ENCODE assay signal across 14 cellular contexts in the genomic region with DNA sequence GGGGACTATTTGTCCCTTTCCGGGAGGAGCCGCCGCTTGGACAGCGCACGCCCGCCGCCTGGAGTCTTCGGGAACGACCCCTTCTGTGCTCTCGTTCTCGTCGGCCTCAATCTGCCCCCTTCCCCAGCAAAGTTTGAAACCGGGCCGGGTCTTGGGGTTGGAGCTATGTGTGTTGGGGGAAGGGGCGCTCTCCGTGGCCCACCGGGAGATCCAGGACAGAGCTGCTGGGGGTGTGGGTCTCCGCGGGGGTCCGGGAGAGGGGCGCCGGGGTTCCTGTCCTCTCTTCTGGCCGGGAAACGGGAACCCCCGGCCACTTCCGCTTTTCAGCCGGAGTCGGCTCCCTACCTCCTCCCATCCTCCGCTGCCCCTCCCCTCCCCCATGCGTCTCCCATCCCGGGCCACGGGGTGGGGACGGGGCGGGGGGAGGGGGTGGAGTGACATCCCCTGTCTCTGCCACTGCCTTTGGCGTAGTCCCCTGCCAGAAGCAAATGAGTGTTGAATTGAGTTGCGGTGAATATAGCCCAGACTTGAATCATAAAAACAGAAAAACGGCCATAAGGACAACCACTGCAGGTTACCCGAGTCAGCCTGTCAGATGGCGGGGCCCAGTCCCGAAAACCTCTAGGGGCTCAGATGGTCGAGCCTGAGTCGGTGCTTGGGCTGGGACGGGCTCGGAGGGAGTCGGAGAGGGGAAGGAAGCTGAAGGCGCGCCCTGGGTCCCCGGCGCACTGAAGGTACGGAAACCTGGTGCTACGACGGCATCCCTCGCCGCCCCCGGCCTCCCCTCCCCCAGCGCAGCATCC. TPM values are rescaled to one million over a fixed set of nuclear protein-coding genes. Genes with fewer than 3 reads are reported as not detected.
A peak's percentile ranks its signal among the peaks of the same experiment; 100 is the strongest.
DNase-seq lines count a peak whose midpoint lies in the region; ATAC-seq lines count a peak whose summit lies in the region.
"Had no signal": no experiment of that assay in that cellular context is flagged by ENCODE, and none has a peak within 500 bp of the region (broad histone marks: within the 10 kb centered on the region; RNA-seq: fewer than 3 reads in every experiment).

No MANE protein-coding gene starts in this region.

- H3K9me3 ChIP-seq in endocrine pancreas (ENCODE audit: control insufficient read depth, low read length) (no peaks in the 10 kb centered on the region), trophoblast cell (ENCODE audit: insufficient read depth, low read depth, low read length) (no peaks in the 10 kb centered on the region)
- H3K9me3 ChIP-seq: tibial nerve had no signal

- H3K27ac Mint-ChIP-seq in naive thymus-derived CD8-positive, alpha-beta T cell: no peak overlapping the region

- H2BK12ac ChIP-seq in trophoblast cell (ENCODE audit: low read length): no peak overlapping the region

- no peak overlapping the region for H3K27ac ChIP-seq in trophoblast cell (ENCODE audit: low read depth, low read length)
- H3K27ac ChIP-seq: HL-60, tibial nerve had no signal

- H2BK120ac ChIP-seq in trophoblast cell (ENCODE audit: insufficient read depth, low read length, poor library complexity): no peak overlapping the region

- H2AK5ac ChIP-seq in trophoblast cell (ENCODE audit: low read length): no peak overlapping the region

- H3K4me3 ChIP-seq in endocrine pancreas (ENCODE audit: control insufficient read depth, insufficient read depth, low read length) (no peak overlapping the region), trophoblast cell (ENCODE audit: low read depth, low read length) (no peak overlapping the region)
- H3K4me3 ChIP-seq: tibial nerve had no signal

- H3K27me3 Mint-ChIP-seq in naive thymus-derived CD8-positive, alpha-beta T cell: peaks cover 36 to 63% (median 55%) of the 10 kb centered on the region in 5 donors

- H3K18ac ChIP-seq in trophoblast cell (ENCODE audit: low read length): no peak overlapping the region

- no peak overlapping the region for H4K8ac ChIP-seq in trophoblast cell (ENCODE audit: low read depth, low read length)

- peaks cover 9 to 37% (median 12%) of the 10 kb centered on the region in 4 donors for H3K4me1 Mint-ChIP-seq in naive thymus-derived CD8-positive, alpha-beta T cell

- WGBS in trophoblast cell (ENCODE audit: extremely low coverage, insufficient coverage, insufficient read length): no CpG with 5 or more reads among the region's 56 CpGs

- no peak overlapping the region for H4K91ac ChIP-seq in trophoblast cell (ENCODE audit: low read depth, low read length)

- peaks cover 9 to 33% (median 25%) of the 10 kb centered on the region in 3 donors for H3K36me3 Mint-ChIP-seq in naive thymus-derived CD8-positive, alpha-beta T cell

- peaks cover 0 to 28% (median 0%) of the 10 kb centered on the region in 9 donors for H3K9me3 Mint-ChIP-seq in naive thymus-derived CD8-positive, alpha-beta T cell

- H3K4me1 ChIP-seq in endocrine pancreas (ENCODE audit: control insufficient read depth, insufficient read depth, low read length) (no peaks in the 10 kb centered on the region), trophoblast cell (ENCODE audit: control insufficient read depth in 1 of 2, insufficient read depth in 2 of 2, low read length in 2 of 2) (peaks cover 0 to 8% of the 10 kb centered on the region in 2 experiments)

- H2AFZ ChIP-seq in trophoblast cell (ENCODE audit: insufficient read depth, low read length, poor library complexity): no peak overlapping the region

- H3K27me3 ChIP-seq in endocrine pancreas (ENCODE audit: control insufficient read depth, insufficient read depth, low read length) (no peaks in the 10 kb centered on the region), trophoblast cell (ENCODE audit: insufficient read depth, low read length) (peaks cover 8% of the 10 kb centered on the region)

- no peak overlapping the region for H4K12ac ChIP-seq in trophoblast cell (ENCODE audit: low read depth, low read length)

- H3K36me3 ChIP-seq in endocrine pancreas (ENCODE audit: control insufficient read depth, insufficient read depth, low read length) (no peaks in the 10 kb centered on the region), trophoblast cell (ENCODE audit: control insufficient read depth in 1 of 2, insufficient read depth in 2 of 2, low read length in 2 of 2) (no peaks in the 10 kb centered on the region)
- H3K36me3 ChIP-seq: tibial nerve had no signal

- ATAC-seq in naive thymus-derived CD8-positive, alpha-beta T cell: no peak
- ATAC-seq in HG02678 (IDR thresholded peaks at IDR 0.05; ENCODE audit: unreplicated experiment): no peak
- no peak for ATAC-seq in GM21619 (IDR thresholded peaks at IDR 0.05; ENCODE audit: unreplicated experiment)

- H3K9ac ChIP-seq in endocrine pancreas (ENCODE audit: control insufficient read depth, insufficient read depth, low read length): peak overlapping the region; percentile 85
- no peak overlapping the region for H3K9ac ChIP-seq in trophoblast cell (ENCODE audit: low read length)

- H3K79me2 ChIP-seq in trophoblast cell (ENCODE audit: control insufficient read depth, insufficient read depth, low read length, poor library complexity): no peaks in the 10 kb centered on the region

- DNase-seq in NCI-H82 (lab: John Stamatoyannopoulos, UW): peak; percentile 48
- DNase-seq in NCI-H82 treated with DMSO at 0.1 percent for 48 hours (lab: John Stamatoyannopoulos, UW; ENCODE audit: unreplicated experiment): no peak
- DNase-seq in MV-4-11 (lab: John Stamatoyannopoulos, UW): peak; percentile 21
- no peak for DNase-seq in trophoblast cell
- no peak for DNase-seq in naive thymus-derived CD8-positive, alpha-beta T cell
- DNase-seq: AML-193, NCI-H187 treated with DMSO at 0.1 percent for 48 hours had no signal

- H3K4ac ChIP-seq in trophoblast cell (ENCODE audit: low read depth, low read length): no peak overlapping the region

- H3K23ac ChIP-seq in trophoblast cell (ENCODE audit: low read length): no peak overlapping the region

- POLR2A ChIA-PET in naive thymus-derived CD8-positive, alpha-beta T cell (lab: Charles Lee): interaction anchor here (1.1 kb wide), 1 partner anchor 76 kb away, joined by 3 read pairs; no protein-coding TSS in a partner anchor

- no peak overlapping the region for H3K14ac ChIP-seq in trophoblast cell (ENCODE audit: low read length)

- peak overlapping the region in 1 of 10 donors; percentile 57 for H3K4me3 Mint-ChIP-seq in naive thymus-derived CD8-positive, alpha-beta T cell

- H2BK5ac ChIP-seq in trophoblast cell (ENCODE audit: low read depth, low read length, poor library complexity): no peak overlapping the region

- peak overlapping the region; percentile 67 for H3K4me2 ChIP-seq in trophoblast cell (ENCODE audit: low read length)

- no peaks in the 10 kb centered on the region for H3K79me1 ChIP-seq in trophoblast cell (ENCODE audit: low read length)

RNA-seq across cellular contexts. Expression of a gene that starts 1.1 kb away (rescaled TPM):
- 0.04 and 0.05 TPM in 2 replicates for polyA plus RNA-seq in trophoblast cell (2013)
- total RNA-seq in naive thymus-derived CD8-positive, alpha-beta T cell: not detected
- polyA plus RNA-seq in naive thymus-derived CD8-positive, alpha-beta T cell: not detected
- total RNA-seq: kidney epithelial cell, pulmonary artery endothelial cell, tibial nerve had no signal

Comparison
In these comparisons a context has a peak if more than half of its experiments do, and no peak if none do; other contexts are left out.
1. DNase-seq: peak in NCI-H82 (single experiment) and MV-4-11 (single experiment); none in NCI-H82 treated with DMSO at 0.1 percent for 48 hours (single experiment), trophoblast cell (0 of 2) and naive thymus-derived CD8-positive, alpha-beta T cell (0 of 10).